Comparison of ENCODE assay signal across 9 cellular contexts in the genomic region with DNA sequence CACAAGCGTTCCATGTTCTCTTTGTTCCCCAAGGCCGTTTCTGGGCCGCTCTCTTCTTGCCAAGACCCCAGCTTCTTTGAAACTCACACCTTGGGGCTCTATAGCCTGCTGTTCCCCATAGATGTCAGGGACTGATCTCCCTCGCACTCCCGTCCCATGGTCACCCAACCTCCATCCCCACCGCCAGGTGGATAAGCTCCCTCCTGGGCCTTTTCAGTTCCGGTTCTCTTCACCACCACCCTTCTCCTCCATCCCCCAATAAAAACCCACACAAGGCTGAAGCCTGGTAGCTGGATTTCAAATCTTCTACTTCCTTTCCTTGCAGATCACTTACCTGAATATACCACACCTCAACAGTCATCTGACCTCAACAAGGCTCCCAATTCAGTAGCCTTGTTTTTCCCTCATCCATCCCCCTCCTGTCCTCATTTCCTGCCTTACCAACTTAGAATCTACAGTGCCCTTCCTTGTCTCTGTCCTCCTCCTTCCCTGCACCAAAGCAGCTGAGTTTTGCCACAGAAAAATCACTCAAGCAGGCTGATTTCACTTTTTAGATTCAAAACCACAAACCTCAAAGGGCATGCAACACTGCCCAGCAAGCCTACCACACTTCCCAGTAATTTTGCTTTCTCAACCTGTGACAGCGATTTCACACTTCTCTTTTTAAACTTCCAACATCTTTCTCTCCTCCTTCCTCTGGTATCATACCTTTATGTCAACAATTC. TPM values are rescaled to one million over a fixed set of nuclear protein-coding genes. Genes with fewer than 3 reads are reported as not detected.
A peak's percentile ranks its signal among the peaks of the same experiment; 100 is the strongest.
DNase-seq lines count a peak whose midpoint lies in the region; ATAC-seq and TF ChIP-seq lines count a peak whose summit lies in the region.
"Had no signal": no experiment of that assay in that cellular context is flagged by ENCODE, and none has a peak within 500 bp of the region (broad histone marks: within the 10 kb centered on the region; RNA-seq: fewer than 3 reads in every experiment).

No MANE protein-coding gene starts in this region.

- DNase-seq in OCI-LY7 (ENCODE audit: low spot score) (peak; percentile 65), myocyte (ENCODE audit: low read depth) (peak; percentile 72), NCI-H510A (lab: John Stamatoyannopoulos, UW) (no peak), GDM1 (lab: John Stamatoyannopoulos, UW) (no peak)
- DNase-seq in stimulated activated CD8-positive, alpha-beta memory T cell treated with anti-CD3 and anti-CD28 coated beads, Interleukin-4, amount 100 ng/mL, for 48 hours: no peak

- CTCF ChIA-PET in OCI-LY7 (lab: Charles Lee; ENCODE audit: unreplicated experiment): interaction anchor here (0.9 kb wide), 1 partner anchor 8 kb away, joined by 3 read pairs; the partner anchor contains the start of gene SLC37A3

- ATAC-seq in GM18870 (IDR thresholded peaks at IDR 0.05; ENCODE audit: unreplicated experiment) (peak; percentile 86), HG02588 (IDR thresholded peaks at IDR 0.05; ENCODE audit: unreplicated experiment) (peak; percentile 66), HG03520 (IDR thresholded peaks at IDR 0.05; ENCODE audit: unreplicated experiment) (no peak)

- intact Hi-C loops in OCI-LY7 (cut with micrococcal nuclease; ENCODE audit: unreplicated experiment): loop anchor here (5.0 kb wide), 2 partner anchors 213 to 282 kb away; partner anchors contain the start of genes ADCK2 and KDM7A

- H3K36me3 ChIP-seq in OCI-LY7 (ENCODE audit: insufficient read depth, low read length): no peaks in the 10 kb centered on the region
- H3K36me3 ChIP-seq: SJSA1 had no signal

- peaks cover 29% of the 10 kb centered on the region for H4K20me1 ChIP-seq in OCI-LY7 (ENCODE audit: insufficient read depth, low read length)

- no peaks in the 10 kb centered on the region for H3K9me3 ChIP-seq in OCI-LY7 (ENCODE audit: low read length)
- H3K9me3 ChIP-seq: SJSA1 had no signal

- BruUV-seq in OCI-LY7 (replicated peaks; lab: Mats Ljungman, UMichigan): no TSS peak

- POLR2A ChIA-PET in OCI-LY7 (lab: Charles Lee): interaction anchor here (0.8 kb wide), 1 partner anchor 25 kb away, joined by 3 read pairs; no protein-coding TSS in a partner anchor

- no peak overlapping the region for H3K27ac ChIP-seq in OCI-LY7 (ENCODE audit: low read depth, low read length, poor library complexity, severe bottlenecking)
- H3K27ac ChIP-seq: SJSA1 had no signal

- H2AFZ ChIP-seq in OCI-LY7 (ENCODE audit: low read length): no peak overlapping the region

- H3K4me2 ChIP-seq in OCI-LY7 (ENCODE audit: low read length): peak overlapping the region; percentile 51

- H3K4me3 ChIP-seq in OCI-LY7 (ENCODE audit: low read depth, low read length, poor library complexity, severe bottlenecking): no peak overlapping the region
- H3K4me3 ChIP-seq: SJSA1 had no signal

- TF ChIP-seq CTCF in OCI-LY7 (conservative IDR thresholded peaks at IDR 0.05; ENCODE audit: low read length): no peak

- no peaks in the 10 kb centered on the region for H3K9me2 ChIP-seq in OCI-LY7 (ENCODE audit: insufficient read depth, low read length)

- H3K79me2 ChIP-seq in OCI-LY7 (ENCODE audit: insufficient read depth, low read depth, low read length): no peaks in the 10 kb centered on the region

- peaks cover 20% of the 10 kb centered on the region for H3K4me1 ChIP-seq in OCI-LY7 (ENCODE audit: insufficient read depth, low read length, poor library complexity, severe bottlenecking)
- H3K4me1 ChIP-seq: SJSA1 had no signal

RNA-seq across cellular contexts. Expression of gene SLC37A3, which starts 7.7 kb away (rescaled TPM):
- total RNA-seq in OCI-LY7 (2014; rRNA removed; shearing (Covaris generic)): 6.6 and 8.0 TPM in 2 replicates
- 9.8 and 10.0 TPM in 2 replicates for total RNA-seq in OCI-LY7 (2022)
- 36.0 and 40.3 TPM in 2 replicates for total RNA-seq in myocyte
- polyA plus RNA-seq in myocyte (2012): 24.5 TPM

RNA-seq across cellular contexts. Expression of gene RAB19, which starts 13.2 kb away (rescaled TPM):
- total RNA-seq in OCI-LY7 (2014; rRNA removed; shearing (Covaris generic)): not detected in 2 replicates
- total RNA-seq in OCI-LY7 (2022): not detected in 2 replicates
- not detected in 2 replicates for total RNA-seq in myocyte
- polyA plus RNA-seq in myocyte (2012): not detected
- total RNA-seq: SJSA1 had no signal

Comparison
In these comparisons a context has a peak if more than half of its experiments do, and no peak if none do; other contexts are left out.
1. DNase-seq: peak in OCI-LY7 (single experiment) and myocyte (single experiment); none in NCI-H510A (single experiment), stimulated activated CD8-positive, alpha-beta memory T cell treated with anti-CD3 and anti-CD28 coated beads, Interleukin-4, amount 100 ng/mL, for 48 hours (single experiment) and GDM1 (single experiment).